ENCODE assay signal across 1 cellular context in the genomic region with DNA sequence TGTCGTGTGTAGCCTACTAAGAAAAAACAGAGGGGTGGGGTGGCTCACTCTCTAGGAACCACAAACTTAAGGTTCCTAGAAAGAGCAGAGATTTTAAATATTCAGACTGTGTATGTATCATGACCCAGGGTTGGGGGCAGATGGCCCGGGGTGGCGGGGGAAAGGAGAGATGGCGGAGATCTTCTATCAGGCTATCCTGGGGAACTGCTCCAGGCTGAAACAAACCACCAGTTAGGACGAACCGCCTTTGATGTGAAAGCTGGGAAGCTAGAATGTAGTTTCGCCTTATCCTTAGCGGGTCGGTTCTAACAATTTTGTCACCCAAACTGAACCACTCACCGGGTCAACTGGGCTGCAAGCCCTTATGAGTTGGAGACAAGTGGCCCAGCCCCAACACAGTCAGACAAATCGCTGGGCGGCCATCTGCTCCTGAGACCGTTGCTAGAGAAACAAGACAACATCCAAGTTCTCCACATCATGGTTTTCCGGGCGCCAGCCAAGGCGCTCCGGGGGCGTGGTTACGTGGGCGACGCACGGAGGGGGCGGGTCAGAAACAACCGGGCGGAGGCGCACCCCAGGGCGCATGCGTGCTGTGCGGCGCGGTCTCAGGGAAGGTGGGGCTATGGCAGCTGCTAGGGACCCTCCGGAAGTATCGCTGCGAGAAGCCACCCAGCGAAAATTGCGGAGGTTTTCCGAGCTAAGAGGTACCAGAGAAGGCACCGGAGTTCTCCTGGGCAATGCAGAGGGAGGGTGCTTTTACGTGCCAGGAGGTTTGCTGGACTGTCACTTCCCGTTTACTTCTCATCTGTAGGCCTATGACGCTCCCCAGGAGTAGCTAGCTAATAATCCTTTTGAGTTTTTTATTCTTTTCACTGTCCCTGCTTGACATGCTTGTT.
TF ChIP-seq lines count a peak whose summit lies in the region.

Gene FPGT (plus strand): TSS at position 586 of the 896 bp plus-strand sequence. CDS start 37 bp downstream, at position 623.
Gene LRRIQ3 (minus strand): TSS at position 520 of the 896 bp plus-strand sequence. CDS start 14,492 bp downstream, outside the sequence.

TF ChIP-seq in HEK293, 187 proteins besides CTCF, POLR2A, EP300 and RAD21 (continued from another document and continues in another):
- TF ChIP-seq, protein P1, sequence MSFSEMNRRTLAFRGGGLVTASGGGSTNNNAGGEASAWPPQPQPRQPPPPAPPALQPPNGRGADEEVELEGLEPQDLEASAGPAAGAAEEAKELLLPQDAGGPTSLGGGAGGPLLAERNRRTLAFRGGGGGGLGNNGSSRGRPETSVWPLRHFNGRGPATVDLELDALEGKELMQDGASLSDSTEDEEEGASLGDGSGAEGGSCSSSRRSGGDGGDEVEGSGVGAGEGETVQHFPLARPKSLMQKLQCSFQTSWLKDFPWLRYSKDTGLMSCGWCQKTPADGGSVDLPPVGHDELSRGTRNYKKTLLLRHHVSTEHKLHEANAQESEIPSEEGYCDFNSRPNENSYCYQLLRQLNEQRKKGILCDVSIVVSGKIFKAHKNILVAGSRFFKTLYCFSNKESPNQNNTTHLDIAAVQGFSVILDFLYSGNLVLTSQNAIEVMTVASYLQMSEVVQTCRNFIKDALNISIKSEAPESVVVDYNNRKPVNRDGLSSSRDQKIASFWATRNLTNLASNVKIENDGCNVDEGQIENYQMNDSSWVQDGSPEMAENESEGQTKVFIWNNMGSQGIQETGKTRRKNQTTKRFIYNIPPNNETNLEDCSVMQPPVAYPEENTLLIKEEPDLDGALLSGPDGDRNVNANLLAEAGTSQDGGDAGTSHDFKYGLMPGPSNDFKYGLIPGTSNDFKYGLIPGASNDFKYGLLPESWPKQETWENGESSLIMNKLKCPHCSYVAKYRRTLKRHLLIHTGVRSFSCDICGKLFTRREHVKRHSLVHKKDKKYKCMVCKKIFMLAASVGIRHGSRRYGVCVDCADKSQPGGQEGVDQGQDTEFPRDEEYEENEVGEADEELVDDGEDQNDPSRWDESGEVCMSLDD (tag by site-specific recombination; IDR thresholded peaks at IDR 0.05) = no peak
- TF ChIP-seq ZNF391 (tag by site-specific recombination; IDR thresholded peaks at IDR 0.05; ENCODE audit: borderline replicate concordance, low read depth) = no peak
- TF ChIP-seq ZNF174 (tag by site-specific recombination; IDR thresholded peaks at IDR 0.05) = no peak
- TF ChIP-seq ZNF747 (tag by site-specific recombination; IDR thresholded peaks at IDR 0.05) = no peak
- TF ChIP-seq ZNF654 (tag by site-specific recombination; IDR thresholded peaks at IDR 0.05; ENCODE audit: low read depth) = no peak
- TF ChIP-seq, protein P2, sequence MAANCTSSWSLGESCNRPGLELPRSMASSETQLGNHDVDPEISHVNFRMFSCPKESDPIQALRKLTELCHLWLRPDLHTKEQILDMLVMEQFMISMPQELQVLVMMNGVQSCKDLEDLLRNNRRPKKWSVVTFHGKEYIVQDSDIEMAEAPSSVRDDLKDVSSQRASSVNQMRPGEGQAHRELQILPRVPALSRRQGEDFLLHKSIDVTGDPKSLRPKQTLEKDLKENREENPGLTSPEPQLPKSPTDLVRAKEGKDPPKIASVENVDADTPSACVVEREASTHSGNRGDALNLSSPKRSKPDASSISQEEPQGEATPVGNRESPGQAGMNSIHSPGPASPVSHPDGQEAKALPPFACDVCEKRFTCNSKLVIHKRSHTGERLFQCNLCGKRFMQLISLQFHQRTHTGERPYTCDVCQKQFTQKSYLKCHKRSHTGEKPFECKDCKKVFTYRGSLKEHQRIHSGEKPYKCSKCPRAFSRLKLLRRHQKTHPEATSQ (tag by site-specific recombination; IDR thresholded peaks at IDR 0.05) = no peak
- no peak for TF ChIP-seq ZNF248 (tag by site-specific recombination; IDR thresholded peaks at IDR 0.05)
- TF ChIP-seq ZFHX2 (tag by site-specific recombination; conservative IDR thresholded peaks at IDR 0.05) = peak; percentile 92
- TF ChIP-seq MZF1 (tag by site-specific recombination; IDR thresholded peaks at IDR 0.05; ENCODE audit: borderline replicate concordance) = 0 out of 2 replicates have a peak, but pooled peaks have one; percentile 12
- TF ChIP-seq, protein P3, sequence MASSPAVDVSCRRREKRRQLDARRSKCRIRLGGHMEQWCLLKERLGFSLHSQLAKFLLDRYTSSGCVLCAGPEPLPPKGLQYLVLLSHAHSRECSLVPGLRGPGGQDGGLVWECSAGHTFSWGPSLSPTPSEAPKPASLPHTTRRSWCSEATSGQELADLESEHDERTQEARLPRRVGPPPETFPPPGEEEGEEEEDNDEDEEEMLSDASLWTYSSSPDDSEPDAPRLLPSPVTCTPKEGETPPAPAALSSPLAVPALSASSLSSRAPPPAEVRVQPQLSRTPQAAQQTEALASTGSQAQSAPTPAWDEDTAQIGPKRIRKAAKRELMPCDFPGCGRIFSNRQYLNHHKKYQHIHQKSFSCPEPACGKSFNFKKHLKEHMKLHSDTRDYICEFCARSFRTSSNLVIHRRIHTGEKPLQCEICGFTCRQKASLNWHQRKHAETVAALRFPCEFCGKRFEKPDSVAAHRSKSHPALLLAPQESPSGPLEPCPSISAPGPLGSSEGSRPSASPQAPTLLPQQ (tag by site-specific recombination; IDR thresholded peaks at IDR 0.05) = peak; percentile 66
- TF ChIP-seq ZNF830 (tag by site-specific recombination; IDR thresholded peaks at IDR 0.05; ENCODE audit: low read depth) = no peak
- TF ChIP-seq ZNF624 (tag by site-specific recombination; IDR thresholded peaks at IDR 0.05) = no peak
- TF ChIP-seq ZNF626 (tag by site-specific recombination; IDR thresholded peaks at IDR 0.05) = no peak
- no peak for TF ChIP-seq ZNF658 (tag by site-specific recombination; IDR thresholded peaks at IDR 0.05)
- TF ChIP-seq, protein P4, sequence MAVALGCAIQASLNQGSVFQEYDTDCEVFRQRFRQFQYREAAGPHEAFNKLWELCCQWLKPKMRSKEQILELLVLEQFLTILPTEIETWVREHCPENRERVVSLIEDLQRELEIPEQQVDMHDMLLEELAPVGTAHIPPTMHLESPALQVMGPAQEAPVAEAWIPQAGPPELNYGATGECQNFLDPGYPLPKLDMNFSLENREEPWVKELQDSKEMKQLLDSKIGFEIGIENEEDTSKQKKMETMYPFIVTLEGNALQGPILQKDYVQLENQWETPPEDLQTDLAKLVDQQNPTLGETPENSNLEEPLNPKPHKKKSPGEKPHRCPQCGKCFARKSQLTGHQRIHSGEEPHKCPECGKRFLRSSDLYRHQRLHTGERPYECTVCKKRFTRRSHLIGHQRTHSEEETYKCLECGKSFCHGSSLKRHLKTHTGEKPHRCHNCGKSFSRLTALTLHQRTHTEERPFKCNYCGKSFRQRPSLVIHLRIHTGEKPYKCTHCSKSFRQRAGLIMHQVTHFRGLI (tag by site-specific recombination; IDR thresholded peaks at IDR 0.05) = peak; percentile 69; the same call in 1 of the 2 replicates
- TF ChIP-seq SP7 (tag by site-specific recombination; IDR thresholded peaks at IDR 0.05) = no peak
- no peak for TF ChIP-seq MEIS1 (CRISPR knock-in tag; IDR thresholded peaks at IDR 0.05; ENCODE audit: borderline replicate concordance)
- TF ChIP-seq FEZF1 (tag by site-specific recombination; IDR thresholded peaks at IDR 0.05) = no peak
- no peak for TF ChIP-seq BCL11B (tag by site-specific recombination; IDR thresholded peaks at IDR 0.05; ENCODE audit: low read depth)
- no peak for TF ChIP-seq ZNF202 (tag by site-specific recombination; IDR thresholded peaks at IDR 0.05; ENCODE audit: borderline replicate concordance)
- TF ChIP-seq ZNF544 (tag by site-specific recombination; IDR thresholded peaks at IDR 0.05) = no peak
- no peak for TF ChIP-seq ZNF704 (tag by site-specific recombination; IDR thresholded peaks at IDR 0.05)
- TF ChIP-seq ZNF10 (tag by site-specific recombination; IDR thresholded peaks at IDR 0.05) = no peak
- no peak for TF ChIP-seq KLF7 (tag by site-specific recombination; IDR thresholded peaks at IDR 0.05; ENCODE audit: borderline replicate concordance)
- no peak for TF ChIP-seq ZNF138 (tag by site-specific recombination; IDR thresholded peaks at IDR 0.05; ENCODE audit: borderline replicate concordance)
- TF ChIP-seq ZNF585B (tag by site-specific recombination; IDR thresholded peaks at IDR 0.05) = no peak
- no peak for TF ChIP-seq ZNF561 (tag by site-specific recombination; IDR thresholded peaks at IDR 0.05; ENCODE audit: borderline replicate concordance)
- no peak for TF ChIP-seq OVOL3 (tag by site-specific recombination; IDR thresholded peaks at IDR 0.05)
- no peak for TF ChIP-seq ZNF621 (tag by site-specific recombination; IDR thresholded peaks at IDR 0.05)
- no peak for TF ChIP-seq ZEB2 (tag by site-specific recombination; IDR thresholded peaks at IDR 0.05)
- TF ChIP-seq ZNF670 (tag by site-specific recombination; IDR thresholded peaks at IDR 0.05; ENCODE audit: low read depth) = no peak
- peak; percentile 32; the same call in 1 of the 2 replicates for TF ChIP-seq GLIS2 (tag by site-specific recombination; IDR thresholded peaks at IDR 0.05)
- TF ChIP-seq TCF7L2 (IDR thresholded peaks at IDR 0.05; ENCODE audit: borderline replicate concordance, low read depth, low read length) = peak; percentile 67; the same call in 1 of the 2 replicates
- TF ChIP-seq GLI2 (tag by site-specific recombination; IDR thresholded peaks at IDR 0.05; ENCODE audit: borderline replicate concordance, low read depth) = no peak
- no peak for TF ChIP-seq ZNF549 (tag by site-specific recombination; IDR thresholded peaks at IDR 0.05)
- peak; percentile 78 for TF ChIP-seq ZBTB17 (tag by site-specific recombination; IDR thresholded peaks at IDR 0.05)
- no peak for TF ChIP-seq ZNF175 (tag by site-specific recombination; IDR thresholded peaks at IDR 0.05)
- TF ChIP-seq KLF17 (tag by site-specific recombination; IDR thresholded peaks at IDR 0.05) = no peak
- TF ChIP-seq ZNF558 (tag by site-specific recombination; IDR thresholded peaks at IDR 0.05) = no peak
- TF ChIP-seq, protein P5, sequence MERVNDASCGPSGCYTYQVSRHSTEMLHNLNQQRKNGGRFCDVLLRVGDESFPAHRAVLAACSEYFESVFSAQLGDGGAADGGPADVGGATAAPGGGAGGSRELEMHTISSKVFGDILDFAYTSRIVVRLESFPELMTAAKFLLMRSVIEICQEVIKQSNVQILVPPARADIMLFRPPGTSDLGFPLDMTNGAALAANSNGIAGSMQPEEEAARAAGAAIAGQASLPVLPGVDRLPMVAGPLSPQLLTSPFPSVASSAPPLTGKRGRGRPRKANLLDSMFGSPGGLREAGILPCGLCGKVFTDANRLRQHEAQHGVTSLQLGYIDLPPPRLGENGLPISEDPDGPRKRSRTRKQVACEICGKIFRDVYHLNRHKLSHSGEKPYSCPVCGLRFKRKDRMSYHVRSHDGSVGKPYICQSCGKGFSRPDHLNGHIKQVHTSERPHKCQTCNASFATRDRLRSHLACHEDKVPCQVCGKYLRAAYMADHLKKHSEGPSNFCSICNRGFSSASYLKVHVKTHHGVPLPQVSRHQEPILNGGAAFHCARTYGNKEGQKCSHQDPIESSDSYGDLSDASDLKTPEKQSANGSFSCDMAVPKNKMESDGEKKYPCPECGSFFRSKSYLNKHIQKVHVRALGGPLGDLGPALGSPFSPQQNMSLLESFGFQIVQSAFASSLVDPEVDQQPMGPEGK (tag by site-specific recombination; IDR thresholded peaks at IDR 0.05) = peak; percentile 71
- TF ChIP-seq ZNF571 (tag by site-specific recombination; IDR thresholded peaks at IDR 0.05) = no peak
- peak; percentile 16; the same call in 1 of the 2 replicates for TF ChIP-seq PRDM1 (tag by site-specific recombination; IDR thresholded peaks at IDR 0.05)
- no peak for TF ChIP-seq ZNF239 (tag by site-specific recombination; IDR thresholded peaks at IDR 0.05)
- no peak for TF ChIP-seq BCL11A (tag by site-specific recombination; IDR thresholded peaks at IDR 0.05; ENCODE audit: low read depth)
- TF ChIP-seq, protein P6, sequence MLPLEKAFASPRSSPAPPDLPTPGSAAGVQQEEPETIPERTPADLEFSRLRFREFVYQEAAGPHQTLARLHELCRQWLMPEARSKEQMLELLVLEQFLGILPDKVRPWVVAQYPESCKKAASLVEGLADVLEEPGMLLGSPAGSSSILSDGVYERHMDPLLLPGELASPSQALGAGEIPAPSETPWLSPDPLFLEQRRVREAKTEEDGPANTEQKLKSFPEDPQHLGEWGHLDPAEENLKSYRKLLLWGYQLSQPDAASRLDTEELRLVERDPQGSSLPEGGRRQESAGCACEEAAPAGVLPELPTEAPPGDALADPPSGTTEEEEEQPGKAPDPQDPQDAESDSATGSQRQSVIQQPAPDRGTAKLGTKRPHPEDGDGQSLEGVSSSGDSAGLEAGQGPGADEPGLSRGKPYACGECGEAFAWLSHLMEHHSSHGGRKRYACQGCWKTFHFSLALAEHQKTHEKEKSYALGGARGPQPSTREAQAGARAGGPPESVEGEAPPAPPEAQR (tag by site-specific recombination; IDR thresholded peaks at IDR 0.05) = no peak
- TF ChIP-seq ZBTB20 (tag by site-specific recombination; IDR thresholded peaks at IDR 0.05) = peak; percentile 47; the same call in 1 of the 2 replicates
- no peak for TF ChIP-seq ZNF776 (tag by site-specific recombination; IDR thresholded peaks at IDR 0.05; ENCODE audit: borderline replicate concordance)
- TF ChIP-seq ZNF426 (tag by site-specific recombination; IDR thresholded peaks at IDR 0.05) = no peak
- TF ChIP-seq ZBTB1 (tag by site-specific recombination; IDR thresholded peaks at IDR 0.05) = no peak
- TF ChIP-seq, protein P7, sequence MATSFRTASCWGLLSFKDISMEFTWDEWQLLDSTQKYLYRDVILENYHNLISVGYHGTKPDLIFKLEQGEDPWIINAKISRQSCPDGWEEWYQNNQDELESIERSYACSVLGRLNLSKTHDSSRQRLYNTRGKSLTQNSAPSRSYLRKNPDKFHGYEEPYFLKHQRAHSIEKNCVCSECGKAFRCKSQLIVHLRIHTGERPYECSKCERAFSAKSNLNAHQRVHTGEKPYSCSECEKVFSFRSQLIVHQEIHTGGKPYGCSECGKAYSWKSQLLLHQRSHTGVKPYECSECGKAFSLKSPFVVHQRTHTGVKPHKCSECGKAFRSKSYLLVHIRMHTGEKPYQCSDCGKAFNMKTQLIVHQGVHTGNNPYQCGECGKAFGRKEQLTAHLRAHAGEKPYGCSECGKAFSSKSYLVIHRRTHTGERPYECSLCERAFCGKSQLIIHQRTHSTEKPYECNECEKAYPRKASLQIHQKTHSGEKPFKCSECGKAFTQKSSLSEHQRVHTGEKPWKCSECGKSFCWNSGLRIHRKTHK (tag by site-specific recombination; IDR thresholded peaks at IDR 0.05) = no peak
- no peak for TF ChIP-seq ZNF133 (tag by site-specific recombination; IDR thresholded peaks at IDR 0.05)
